In the genomic region with DNA sequence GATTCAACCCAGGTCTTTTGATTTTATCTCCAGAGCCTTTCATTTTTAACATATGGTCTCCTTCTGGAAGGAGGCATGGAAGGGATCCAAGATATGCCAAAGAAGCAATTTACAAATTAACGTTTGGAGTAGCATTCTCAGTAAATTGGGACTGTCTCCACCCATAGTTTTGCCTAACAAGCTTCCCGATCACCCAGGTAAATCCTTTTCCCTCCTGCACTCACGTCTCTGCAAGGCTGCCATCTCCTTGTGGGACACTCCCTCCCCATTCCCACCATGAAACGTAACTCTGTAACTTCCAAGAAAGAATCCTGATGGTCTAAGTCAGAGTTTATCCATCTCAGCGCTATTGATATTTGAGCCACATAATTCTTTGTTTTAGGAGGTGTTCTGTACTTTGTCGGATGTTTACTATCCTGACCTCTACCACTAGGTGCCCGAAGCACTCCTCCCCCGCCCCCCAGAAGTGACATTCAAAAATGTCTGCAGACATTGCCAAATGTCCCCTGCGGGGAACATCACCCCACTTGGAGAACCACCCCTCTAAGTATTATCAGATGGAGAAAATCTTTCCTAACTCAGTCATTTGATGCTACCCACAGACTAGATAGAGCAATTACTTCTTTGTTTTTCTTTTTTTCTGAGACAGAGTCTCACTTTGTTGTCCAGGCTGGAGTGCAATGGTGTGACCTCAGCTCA, we compare ENCODE assay signal across 23 cellular contexts. TPM values are rescaled to one million over a fixed set of nuclear protein-coding genes. Genes with fewer than 3 reads are reported as not detected.
DNase-seq lines count a peak whose midpoint lies in the region; ATAC-seq and TF ChIP-seq lines count a peak whose summit lies in the region.
"Had no signal": no experiment of that assay in that cellular context is flagged by ENCODE, and none has a peak within 500 bp of the region (broad histone marks: within the 10 kb centered on the region; RNA-seq: fewer than 3 reads in every experiment).

No MANE protein-coding gene starts in this region.

- H3K4me3 ChIP-seq in foreskin fibroblast (ENCODE audit: low read depth in 1 of 2, low read length in 2 of 2) (peak overlapping the region in 1 of 2 donors; percentile 35), lower lobe of right lung (no peak overlapping the region)
- H3K4me3 ChIP-seq: lung, uterus had no signal

- DNase-seq in natural killer cell treated with Interleukin-12 subunit alpha and Interleukin-12 subunit beta and Interleukin-15 and Interleukin-18, amount 100 ng/mL, for 72 hours (ENCODE audit: low spot score), result no peak
- DNase-seq in natural killer cell (no peak), RPMI7951 (ENCODE audit: low read depth) (peak; percentile 45), foreskin fibroblast (peak; percentile 28 to 59), lower lobe of right lung (no peak), NCI-H226 (no peak)
- DNase-seq: activated CD4-positive, alpha-beta T cell treated with anti-CD3 and anti-CD28 coated beads for 4 hours; activated naive CD8-positive, alpha-beta T cell treated with anti-CD3 and anti-CD28 coated beads for 36 hours; activated T-cell treated with anti-CD3 and anti-CD28 coated beads, Interleukin-2, amount 50 U/mL, for 24 hours; CD8-positive, alpha-beta T cell; immature natural killer cell; NCI-H1092; NCI-H2081 treated with DMSO at 0.1 percent for 48 hours; NCI-H69; nephron progenitor cell; PC-3; retina; uterus had no signal

- peak overlapping the region; percentile 16 to 45 for H3K27ac Mint-ChIP-seq in natural killer cell treated with Interleukin-12 subunit alpha and Interleukin-12 subunit beta and Interleukin-15 and Interleukin-18, amount 100 ng/mL, for 72 hours
- no peak overlapping the region for H3K27ac Mint-ChIP-seq in natural killer cell
- H3K27ac Mint-ChIP-seq: activated naive CD8-positive, alpha-beta T cell treated with anti-CD3 and anti-CD28 coated beads for 36 hours; activated T-cell treated with anti-CD3 and anti-CD28 coated beads, Interleukin-2, amount 50 U/mL, for 24 hours; CD8-positive, alpha-beta T cell; dendritic cell treated with granulocyte-macrophage colony-stimulating factor and Interleukin-4, amounts not matched to agents 40 ng/mL and 50 ng/mL, for 4 days; nephron progenitor cell had no signal

- no peaks in the 10 kb centered on the region for H3K9me3 Mint-ChIP-seq in natural killer cell treated with Interleukin-12 subunit alpha and Interleukin-12 subunit beta and Interleukin-15 and Interleukin-18, amount 100 ng/mL, for 72 hours
- no peaks in the 10 kb centered on the region for H3K9me3 Mint-ChIP-seq in natural killer cell
- H3K9me3 Mint-ChIP-seq: activated naive CD8-positive, alpha-beta T cell treated with anti-CD3 and anti-CD28 coated beads for 36 hours; activated T-cell treated with anti-CD3 and anti-CD28 coated beads, Interleukin-2, amount 50 U/mL, for 24 hours; CD8-positive, alpha-beta T cell; dendritic cell treated with granulocyte-macrophage colony-stimulating factor and Interleukin-4, amounts not matched to agents 40 ng/mL and 50 ng/mL, for 4 days; immature natural killer cell; nephron progenitor cell had no signal

- intact Hi-C loops in natural killer cell (cut with micrococcal nuclease) (no loop called here), lower lobe of right lung (cut with DNase I) (no loop called here)

- no peaks in the 10 kb centered on the region for H3K27me3 Mint-ChIP-seq in natural killer cell treated with Interleukin-12 subunit alpha and Interleukin-12 subunit beta and Interleukin-15 and Interleukin-18, amount 100 ng/mL, for 72 hours
- peaks cover 0 to 4% of the 10 kb centered on the region in 2 donors for H3K27me3 Mint-ChIP-seq in natural killer cell (ENCODE audit: low read depth in 2 of 2)
- H3K27me3 Mint-ChIP-seq: activated T-cell treated with anti-CD3 and anti-CD28 coated beads, Interleukin-2, amount 50 U/mL, for 24 hours had no signal

- no peaks in the 10 kb centered on the region for H3K9me3 ChIP-seq in lower lobe of right lung
- H3K9me3 ChIP-seq: uterus had no signal

- H3K4me1 ChIP-seq in lower lobe of right lung, result peaks cover 5% of the 10 kb centered on the region
- H3K4me1 ChIP-seq: uterus had no signal

- peaks cover 34 to 41% of the 10 kb centered on the region in 2 donors for H3K4me1 Mint-ChIP-seq in natural killer cell treated with Interleukin-12 subunit alpha and Interleukin-12 subunit beta and Interleukin-15 and Interleukin-18, amount 100 ng/mL, for 72 hours (ENCODE audit: low read depth in 2 of 2)
- H3K4me1 Mint-ChIP-seq in natural killer cell, result peaks cover 12% of the 10 kb centered on the region in 2 donors

- no peak for ATAC-seq in natural killer cell treated with Interleukin-12 subunit alpha and Interleukin-12 subunit beta and Interleukin-15 and Interleukin-18, amount 100 ng/mL, for 72 hours
- no peak for ATAC-seq in natural killer cell
- ATAC-seq in HG02973 (IDR thresholded peaks at IDR 0.05; ENCODE audit: unreplicated experiment), result no peak
- ATAC-seq in lower lobe of right lung, result no peak
- ATAC-seq in GM19467 (IDR thresholded peaks at IDR 0.05; ENCODE audit: unreplicated experiment), result no peak
- ATAC-seq: CD8-positive, alpha-beta T cell; PC-3 had no signal

- H3K27me3 ChIP-seq in lower lobe of right lung (ENCODE audit: low read depth), result no peaks in the 10 kb centered on the region
- H3K27me3 ChIP-seq: uterus had no signal

- H3K36me3 Mint-ChIP-seq in natural killer cell treated with Interleukin-12 subunit alpha and Interleukin-12 subunit beta and Interleukin-15 and Interleukin-18, amount 100 ng/mL, for 72 hours, result no peaks in the 10 kb centered on the region
- H3K36me3 Mint-ChIP-seq in natural killer cell, result no peaks in the 10 kb centered on the region
- H3K36me3 Mint-ChIP-seq: CD8-positive, alpha-beta T cell had no signal

- no peaks in the 10 kb centered on the region for H3K36me3 ChIP-seq in lower lobe of right lung
- H3K36me3 ChIP-seq: uterus had no signal

- TF ChIP-seq CTCF in natural killer cell (IDR thresholded peaks at IDR 0.05) (no peak), foreskin fibroblast (IDR thresholded peaks at IDR 0.05; ENCODE audit: low read depth, low read length) (no peak), lower lobe of right lung (IDR thresholded peaks at IDR 0.05) (no peak)

- H3K27ac ChIP-seq in lower lobe of right lung, result no peak overlapping the region
- H3K27ac ChIP-seq: epithelial cell of prostate, uterus had no signal

- H3K4me3 Mint-ChIP-seq in natural killer cell treated with Interleukin-12 subunit alpha and Interleukin-12 subunit beta and Interleukin-15 and Interleukin-18, amount 100 ng/mL, for 72 hours, result no peak overlapping the region
- H3K4me3 Mint-ChIP-seq in natural killer cell, result no peak overlapping the region
- H3K4me3 Mint-ChIP-seq: activated naive CD8-positive, alpha-beta T cell treated with anti-CD3 and anti-CD28 coated beads for 36 hours; activated T-cell treated with anti-CD3 and anti-CD28 coated beads, Interleukin-2, amount 50 U/mL, for 24 hours; CD8-positive, alpha-beta T cell; dendritic cell treated with granulocyte-macrophage colony-stimulating factor and Interleukin-4, amounts not matched to agents 40 ng/mL and 50 ng/mL, for 4 days; nephron progenitor cell had no signal

RNA-seq across cellular contexts. Expression of gene NFAT5, which starts 32.9 kb away (rescaled TPM):
- 100 to 1,000 TPM; 106 to 152 TPM for total RNA-seq in natural killer cell treated with Interleukin-12 subunit alpha and Interleukin-12 subunit beta and Interleukin-15 and Interleukin-18, amount 100 ng/mL, for 72 hours
- total RNA-seq in natural killer cell (10 to 100 TPM; 70.0 to 73.6 (median 70.6) TPM), lower lobe of right lung (56.7 TPM)
- total RNA-seq in RPMI7951 (2014; rRNA removed; shearing (Covaris generic)), result 10.7 and 11.9 TPM in 2 replicates

Comparison
In these comparisons a context has a peak if more than half of its experiments do, and no peak if none do; other contexts are left out.
1. H3K27ac Mint-ChIP-seq: peak in natural killer cell treated with Interleukin-12 subunit alpha and Interleukin-12 subunit beta and Interleukin-15 and Interleukin-18, amount 100 ng/mL, for 72 hours (2 of 2); none in natural killer cell (0 of 2).
2. DNase-seq: peak in RPMI7951 (single experiment) and foreskin fibroblast (2 of 2); none in natural killer cell treated with Interleukin-12 subunit alpha and Interleukin-12 subunit beta and Interleukin-15 and Interleukin-18, amount 100 ng/mL, for 72 hours (single experiment), natural killer cell (single experiment), lower lobe of right lung (single experiment) and NCI-H226 (single experiment).